1 cellular context compared by ENCODE assay signal in genomic region chr1:24932284-24932683, GRCh38.
TF ChIP-seq lines count a peak whose summit lies in the region.

No MANE protein-coding gene starts in this region.

TF ChIP-seq in K562, 482 proteins besides CTCF, POLR2A, EP300 and RAD21 (continued from another document):
- TF ChIP-seq, protein P1, sequence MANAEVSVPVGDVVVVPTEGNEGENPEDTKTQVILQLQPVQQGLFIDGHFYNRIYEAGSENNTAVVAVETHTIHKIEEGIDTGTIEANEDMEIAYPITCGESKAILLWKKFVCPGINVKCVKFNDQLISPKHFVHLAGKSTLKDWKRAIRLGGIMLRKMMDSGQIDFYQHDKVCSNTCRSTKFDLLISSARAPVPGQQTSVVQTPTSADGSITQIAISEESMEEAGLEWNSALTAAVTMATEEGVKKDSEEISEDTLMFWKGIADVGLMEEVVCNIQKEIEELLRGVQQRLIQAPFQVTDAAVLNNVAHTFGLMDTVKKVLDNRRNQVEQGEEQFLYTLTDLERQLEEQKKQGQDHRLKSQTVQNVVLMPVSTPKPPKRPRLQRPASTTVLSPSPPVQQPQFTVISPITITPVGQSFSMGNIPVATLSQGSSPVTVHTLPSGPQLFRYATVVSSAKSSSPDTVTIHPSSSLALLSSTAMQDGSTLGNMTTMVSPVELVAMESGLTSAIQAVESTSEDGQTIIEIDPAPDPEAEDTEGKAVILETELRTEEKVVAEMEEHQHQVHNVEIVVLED (CRISPR knock-in tag; IDR thresholded peaks at IDR 0.05): no peak
- no peak for TF ChIP-seq PHF21A (IDR thresholded peaks at IDR 0.05; ENCODE audit: borderline replicate concordance, low read depth)
- TF ChIP-seq SLC30A9 (CRISPR knock-in tag; IDR thresholded peaks at IDR 0.05): no peak
- no peak for TF ChIP-seq TCF7 (IDR thresholded peaks at IDR 0.05; ENCODE audit: borderline replicate concordance)
- no peak for TF ChIP-seq SMARCA5 (IDR thresholded peaks at IDR 0.05)
- no peak for TF ChIP-seq ZBTB34 (CRISPR knock-in tag; IDR thresholded peaks at IDR 0.05)
- TF ChIP-seq ZC3H11A (IDR thresholded peaks at IDR 0.05; ENCODE audit: low read depth, low read length): no peak
- 0 out of 2 replicates have a peak, but pooled peaks have one; percentile 35 for TF ChIP-seq RB1 (IDR thresholded peaks at IDR 0.05; ENCODE audit: low read depth)
- no peak for TF ChIP-seq RBM15 (IDR thresholded peaks at IDR 0.05; ENCODE audit: insufficient read depth, low read length)
- TF ChIP-seq YY1 (IDR thresholded peaks at IDR 0.05; ENCODE audit: borderline replicate concordance in 1 of 3, control insufficient read depth in 1 of 3, extremely low read depth in 1 of 3, insufficient read depth in 3 of 3, insufficient read length in 1 of 3, insufficient replicate concordance in 2 of 3, low read depth in 1 of 3, low read length in 2 of 3): peak in 1 of 3 experiments; percentile 40
- TF ChIP-seq NFRKB (IDR thresholded peaks at IDR 0.05; ENCODE audit: low read depth): no peak
- no peak for TF ChIP-seq MYNN (IDR thresholded peaks at IDR 0.05)
- TF ChIP-seq MYNN (CRISPR knock-in tag; IDR thresholded peaks at IDR 0.05): no peak
- no peak for TF ChIP-seq TARDBP (IDR thresholded peaks at IDR 0.05)
- no peak for TF ChIP-seq CEBPB (tag; IDR thresholded peaks at IDR 0.05)
- no peak for TF ChIP-seq ZNF696 (CRISPR knock-in tag; conservative IDR thresholded peaks at IDR 0.05)
- TF ChIP-seq KAT2B (IDR thresholded peaks at IDR 0.05; ENCODE audit: low read depth, low read length): no peak
- no peak for TF ChIP-seq ILF3 (IDR thresholded peaks at IDR 0.05; ENCODE audit: borderline replicate concordance)
- no peak for TF ChIP-seq HNRNPK (IDR thresholded peaks at IDR 0.05; ENCODE audit: low read depth, low read length, poor library complexity, severe bottlenecking)
